Comparison of ENCODE assay signal across 8 cellular contexts in genomic region chr16:87636050-87636684, GRCh38. TPM values are rescaled to one million over a fixed set of nuclear protein-coding genes. Genes with fewer than 3 reads are reported as not detected.
DNase-seq lines count a peak whose midpoint lies in the region; ATAC-seq lines count a peak whose summit lies in the region.

No MANE protein-coding gene starts in this region.

- H3K27ac Mint-ChIP-seq in activated CD4-positive, alpha-beta T cell treated with anti-CD3 and anti-CD28 coated beads for 36 hours: no peak overlapping the region

- POLR2A ChIA-PET in activated CD4-positive, alpha-beta T cell treated with anti-CD3 and anti-CD28 coated beads for 36 hours (lab: Charles Lee): interaction anchor here (0.5 to 0.6 kb wide), 3 partner anchors 119 to 241 kb away, joined by 3 to 5 read pairs (median 3); no protein-coding TSS in a partner anchor

- intact Hi-C loops in activated CD4-positive, alpha-beta T cell treated with anti-CD3 and anti-CD28 coated beads for 36 hours (cut with DNase I, micrococcal nuclease): loop anchor here (1.0 to 5.0 kb wide), 7 partner anchors 48 to 319 kb away; partner anchors contain the start of genes C16orf95 (in 1 of the 2) and MAP1LC3B (in 1 of the 2)

- peaks cover 10% of the 10 kb centered on the region for H3K27me3 Mint-ChIP-seq in activated CD4-positive, alpha-beta T cell treated with anti-CD3 and anti-CD28 coated beads for 36 hours

- DNase-seq in AG20443 (ENCODE audit: low spot score) (peak; percentile 97), GOT3 (lab: John Stamatoyannopoulos, UW) (peak; percentile 59), NCI-H524 (lab: John Stamatoyannopoulos, UW) (peak; percentile 66 to 83), cerebellum (ENCODE audit: low spot score) (peak; percentile 93), left kidney (ENCODE audit: low read depth, low spot score) (peak; percentile 86)
- DNase-seq in activated CD4-positive, alpha-beta T cell treated with anti-CD3 and anti-CD28 coated beads for 36 hours: peak; percentile 93
- DNase-seq in stimulated activated CD4-positive, alpha-beta T cell treated with anti-CD3 and anti-CD28 coated beads, Interleukin-4, amount 100 ng/mL, for 48 hours (ENCODE audit: low read depth in 2 of 2): peak; percentile 83 to 84

- CTCF ChIA-PET in activated CD4-positive, alpha-beta T cell treated with anti-CD3 and anti-CD28 coated beads for 36 hours (lab: Charles Lee): interaction anchor here (0.5 to 2.7 kb wide), 55 partner anchors 8 to 1072 kb away, joined by 3 to 16 read pairs (median 4); partner anchors contain the start of gene KLHDC4

- H3K4me1 Mint-ChIP-seq in activated CD4-positive, alpha-beta T cell treated with anti-CD3 and anti-CD28 coated beads for 36 hours: peaks cover 12% of the 10 kb centered on the region

- peak; percentile 93 for ATAC-seq in activated CD4-positive, alpha-beta T cell treated with anti-CD3 and anti-CD28 coated beads for 36 hours
- no peak for ATAC-seq in HG02884 (IDR thresholded peaks at IDR 0.05; ENCODE audit: unreplicated experiment)

- peaks cover 4% of the 10 kb centered on the region for H3K9me3 Mint-ChIP-seq in activated CD4-positive, alpha-beta T cell treated with anti-CD3 and anti-CD28 coated beads for 36 hours (ENCODE audit: low read depth)

- H3K36me3 Mint-ChIP-seq in activated CD4-positive, alpha-beta T cell treated with anti-CD3 and anti-CD28 coated beads for 36 hours (ENCODE audit: low read depth): no peaks in the 10 kb centered on the region

- H3K4me3 Mint-ChIP-seq in activated CD4-positive, alpha-beta T cell treated with anti-CD3 and anti-CD28 coated beads for 36 hours: peak overlapping the region; percentile 55

RNA-seq across cellular contexts. Expression of gene JPH3, which starts 33.9 kb away (rescaled TPM):
- total RNA-seq in activated CD4-positive, alpha-beta T cell treated with anti-CD3 and anti-CD28 coated beads for 36 hours: under 1 TPM; 0.14 to 0.19 TPM
- total RNA-seq in cerebellum: 21.4 TPM

Comparison
In these comparisons a context has a peak if more than half of its experiments do, and no peak if none do; other contexts are left out.
1. RNA of gene JPH3, which starts 33.9 kb away (total RNA-seq): 21.4 TPM in cerebellum (single experiment); 0.14 to 0.19 TPM in activated CD4-positive, alpha-beta T cell treated with anti-CD3 and anti-CD28 coated beads for 36 hours; every median in the first group is over 10 times any median in the second.
2. Peak in every context shown above with its lines, with median percentiles within 50 percentile points of each other: DNase-seq.